In the genomic region with DNA sequence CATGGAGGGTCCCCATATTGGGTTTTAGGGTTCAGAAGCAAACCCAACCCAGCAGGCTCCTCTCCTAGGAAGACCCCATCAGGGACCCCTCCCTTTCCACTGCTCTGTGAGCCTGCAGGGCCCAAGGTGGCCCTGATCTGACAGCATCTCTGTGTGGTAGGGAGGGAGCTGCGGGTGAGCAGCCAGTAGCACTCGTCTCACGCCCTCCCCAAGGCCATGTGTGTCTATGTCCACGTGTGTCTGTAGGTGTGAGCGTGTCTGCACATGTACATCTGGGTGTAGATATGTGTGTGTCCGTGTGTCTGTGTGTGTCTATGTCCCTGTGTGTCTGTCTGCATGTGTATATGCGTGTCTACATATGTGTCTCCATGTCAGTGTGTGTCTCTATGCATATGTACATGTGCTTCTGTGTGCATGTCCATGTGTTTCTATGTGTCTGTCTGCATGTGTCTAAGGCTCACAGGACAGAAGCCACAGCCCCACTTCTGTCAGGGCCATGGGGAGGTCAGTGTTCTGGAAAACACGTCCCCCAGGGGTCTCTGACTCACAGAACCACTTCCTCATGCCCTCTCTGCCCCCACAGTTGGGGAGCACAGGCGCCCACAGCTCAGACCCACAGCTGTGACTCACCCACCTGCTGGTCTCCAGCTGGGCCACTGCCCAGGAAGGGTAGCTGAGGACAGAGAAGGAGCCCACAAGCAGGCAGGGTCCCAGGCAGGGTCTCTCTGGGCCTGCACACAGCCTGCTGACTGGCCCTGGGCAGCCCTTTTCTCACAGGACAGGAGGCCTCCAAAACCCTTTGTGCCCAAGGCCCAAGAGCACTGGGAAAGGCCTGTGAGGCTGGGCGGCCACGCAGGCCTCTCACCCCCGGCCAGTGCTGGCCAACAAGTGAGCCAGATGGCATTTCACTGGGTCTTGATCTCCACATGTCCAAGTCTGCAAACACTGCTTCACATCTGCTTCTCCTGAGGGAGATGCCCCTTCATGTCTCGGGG, we compare ENCODE assay signal across 9 cellular contexts.
DNase-seq lines count a peak whose midpoint lies in the region; ATAC-seq and TF ChIP-seq lines count a peak whose summit lies in the region.
"Had no signal": no experiment of that assay in that cellular context is flagged by ENCODE, and none has a peak within 500 bp of the region (broad histone marks: within the 10 kb centered on the region; RNA-seq: fewer than 3 reads in every experiment).

No MANE protein-coding gene starts in this region.

- H3K4me3 Mint-ChIP-seq in CD14-positive monocyte (peak overlapping the region in 1 of 2 donors; percentile 59), endothelial cell (ENCODE audit: unreplicated experiment) (no peak overlapping the region), neural progenitor cell (peak overlapping the region; percentile 32)
- H3K4me3 Mint-ChIP-seq: activated naive CD4-positive, alpha-beta T cell treated with anti-CD3 and anti-CD28 coated beads, Interleukin-2, amount 50 U/mL, for 24 hours had no signal

- peak overlapping the region; percentile 59 to 87 (median 82) for H3K27ac Mint-ChIP-seq in CD14-positive monocyte
- peak overlapping the region; percentile 2 for H3K27ac Mint-ChIP-seq in endothelial cell (ENCODE audit: unreplicated experiment)
- peak overlapping the region; percentile 95 for H3K27ac Mint-ChIP-seq in neural progenitor cell
- H3K27ac Mint-ChIP-seq: activated naive CD4-positive, alpha-beta T cell treated with anti-CD3 and anti-CD28 coated beads, Interleukin-2, amount 50 U/mL, for 24 hours had no signal

- H3K27ac ChIP-seq in neural progenitor cell = no peak overlapping the region

- ATAC-seq in GM21529 (IDR thresholded peaks at IDR 0.05; ENCODE audit: unreplicated experiment) (no peak), GM21360 (IDR thresholded peaks at IDR 0.05; ENCODE audit: unreplicated experiment) (no peak), HG03045 (IDR thresholded peaks at IDR 0.05; ENCODE audit: unreplicated experiment) (no peak)

- H4K20me1 ChIP-seq in neural progenitor cell (ENCODE audit: low read depth) = peaks cover 8% of the 10 kb centered on the region

- H2AFZ ChIP-seq in neural progenitor cell (replicated peaks) = no peak overlapping the region

- H3K36me3 Mint-ChIP-seq in CD14-positive monocyte (peaks cover 6 to 7% of the 10 kb centered on the region in 2 donors), endothelial cell (ENCODE audit: low read depth, unreplicated experiment) (peaks cover 9% of the 10 kb centered on the region), neural progenitor cell (peaks cover 1% of the 10 kb centered on the region)
- H3K36me3 Mint-ChIP-seq: activated naive CD4-positive, alpha-beta T cell treated with anti-CD3 and anti-CD28 coated beads, Interleukin-2, amount 50 U/mL, for 24 hours had no signal

- H3K4me3 ChIP-seq in neural progenitor cell = no peak overlapping the region

- no peak overlapping the region for H3K9ac ChIP-seq in neural progenitor cell

- H3K4me2 ChIP-seq in neural progenitor cell = no peak overlapping the region

- peaks cover 21% of the 10 kb centered on the region for H3K27me3 ChIP-seq in neural progenitor cell

- intact Hi-C loops in CD14-positive monocyte (cut with micrococcal nuclease) = loop anchor here in 1 of 2 donors (2.0 kb wide), 1 partner anchor 26 kb away; no protein-coding TSS in a partner anchor

- H3F3A ChIP-seq in neural progenitor cell (ENCODE audit: low read depth) = peaks cover 44% of the 10 kb centered on the region

- no peaks in the 10 kb centered on the region for H3K36me3 ChIP-seq in neural progenitor cell

- peaks cover 39% of the 10 kb centered on the region for H3K4me1 ChIP-seq in neural progenitor cell

- TF ChIP-seq CTCF in CD14-positive monocyte (IDR thresholded peaks at IDR 0.05) (no peak), endothelial cell (IDR thresholded peaks at IDR 0.05; ENCODE audit: unreplicated experiment) (no peak), neural progenitor cell (IDR thresholded peaks at IDR 0.05) (no peak)

- H3K9me3 ChIP-seq in neural progenitor cell (ENCODE audit: low read depth) = no peaks in the 10 kb centered on the region

- peaks cover 44% of the 10 kb centered on the region for H3K4me1 Mint-ChIP-seq in CD14-positive monocyte
- peaks cover 14% of the 10 kb centered on the region for H3K4me1 Mint-ChIP-seq in endothelial cell (ENCODE audit: unreplicated experiment)
- H3K4me1 Mint-ChIP-seq in neural progenitor cell = peaks cover 74% of the 10 kb centered on the region

- H3K79me2 ChIP-seq in neural progenitor cell (ENCODE audit: low read depth) = no peaks in the 10 kb centered on the region

- no peaks in the 10 kb centered on the region for H3K9me3 Mint-ChIP-seq in CD14-positive monocyte
- no peaks in the 10 kb centered on the region for H3K9me3 Mint-ChIP-seq in endothelial cell (ENCODE audit: unreplicated experiment)
- H3K9me3 Mint-ChIP-seq in neural progenitor cell = no peaks in the 10 kb centered on the region
- H3K9me3 Mint-ChIP-seq: activated naive CD4-positive, alpha-beta T cell treated with anti-CD3 and anti-CD28 coated beads, Interleukin-2, amount 50 U/mL, for 24 hours had no signal

- DNase-seq in CD14-positive monocyte (ENCODE audit: low spot score) (peak; percentile 96), NCI-H82 (lab: John Stamatoyannopoulos, UW) (peak; percentile 33), endothelial cell (ENCODE audit: low spot score) (no peak), neural progenitor cell (ENCODE audit: low spot score) (no peak), NCI-H1092 (lab: John Stamatoyannopoulos, UW) (no peak)

- H3K27me3 Mint-ChIP-seq in CD14-positive monocyte (ENCODE audit: low read depth in 3 of 3) = peaks cover 0 to 6% (median 3%) of the 10 kb centered on the region in 3 donors
- H3K27me3 Mint-ChIP-seq in endothelial cell (ENCODE audit: unreplicated experiment) = peaks cover 19% of the 10 kb centered on the region
- H3K27me3 Mint-ChIP-seq in neural progenitor cell (ENCODE audit: insufficient read depth, low read depth) = peaks cover 28% of the 10 kb centered on the region

Comparison
In these comparisons a context has a peak if more than half of its experiments do, and no peak if none do; other contexts are left out.
1. DNase-seq: peak in CD14-positive monocyte (single experiment) and NCI-H82 (single experiment); none in endothelial cell (single experiment), neural progenitor cell (single experiment) and NCI-H1092 (single experiment).
2. H3K27ac Mint-ChIP-seq: peak in every context shown above with its lines; median percentile 95 in neural progenitor cell; 82 in CD14-positive monocyte; 2 in endothelial cell.